ENCODE assay signal across 1 cellular context in the genomic region with DNA sequence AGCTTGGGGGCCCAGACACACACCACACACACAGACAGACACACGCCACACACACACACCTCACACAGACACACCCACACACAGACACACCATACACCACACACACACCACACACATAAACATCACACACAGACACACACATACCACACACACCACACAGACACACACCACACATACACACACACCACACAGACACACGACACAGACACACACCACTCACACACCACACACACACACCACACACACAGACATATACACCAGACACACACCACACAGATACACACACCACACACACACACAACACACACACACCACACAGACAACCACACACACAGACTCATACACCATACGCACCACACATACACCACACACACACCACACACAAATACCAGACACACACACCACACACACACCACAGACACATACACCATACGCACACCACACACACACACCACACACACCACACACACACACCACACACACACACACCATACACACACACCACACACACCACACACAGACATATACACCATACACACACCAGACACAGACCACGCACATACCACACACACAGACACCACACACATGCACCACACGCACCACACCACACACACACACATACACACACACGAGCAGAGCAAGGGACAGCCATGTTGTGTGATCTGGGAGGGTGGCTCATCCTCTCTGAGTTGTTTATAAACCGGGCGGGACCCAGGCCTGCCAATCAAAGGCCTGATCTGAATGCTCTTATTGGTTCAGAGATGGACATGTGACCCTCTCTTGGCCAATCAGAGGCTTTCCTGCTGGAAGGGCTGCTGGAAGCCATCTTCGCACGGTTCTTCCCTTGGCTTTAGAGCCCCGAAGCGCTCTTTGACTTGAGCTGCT.
TF ChIP-seq lines count a peak whose summit lies in the region.

No MANE protein-coding gene starts in this region.

TF ChIP-seq in K562, 482 proteins besides CTCF, POLR2A, EP300 and RAD21 (continued from another document and continues in another):
- TF ChIP-seq, protein P1, sequence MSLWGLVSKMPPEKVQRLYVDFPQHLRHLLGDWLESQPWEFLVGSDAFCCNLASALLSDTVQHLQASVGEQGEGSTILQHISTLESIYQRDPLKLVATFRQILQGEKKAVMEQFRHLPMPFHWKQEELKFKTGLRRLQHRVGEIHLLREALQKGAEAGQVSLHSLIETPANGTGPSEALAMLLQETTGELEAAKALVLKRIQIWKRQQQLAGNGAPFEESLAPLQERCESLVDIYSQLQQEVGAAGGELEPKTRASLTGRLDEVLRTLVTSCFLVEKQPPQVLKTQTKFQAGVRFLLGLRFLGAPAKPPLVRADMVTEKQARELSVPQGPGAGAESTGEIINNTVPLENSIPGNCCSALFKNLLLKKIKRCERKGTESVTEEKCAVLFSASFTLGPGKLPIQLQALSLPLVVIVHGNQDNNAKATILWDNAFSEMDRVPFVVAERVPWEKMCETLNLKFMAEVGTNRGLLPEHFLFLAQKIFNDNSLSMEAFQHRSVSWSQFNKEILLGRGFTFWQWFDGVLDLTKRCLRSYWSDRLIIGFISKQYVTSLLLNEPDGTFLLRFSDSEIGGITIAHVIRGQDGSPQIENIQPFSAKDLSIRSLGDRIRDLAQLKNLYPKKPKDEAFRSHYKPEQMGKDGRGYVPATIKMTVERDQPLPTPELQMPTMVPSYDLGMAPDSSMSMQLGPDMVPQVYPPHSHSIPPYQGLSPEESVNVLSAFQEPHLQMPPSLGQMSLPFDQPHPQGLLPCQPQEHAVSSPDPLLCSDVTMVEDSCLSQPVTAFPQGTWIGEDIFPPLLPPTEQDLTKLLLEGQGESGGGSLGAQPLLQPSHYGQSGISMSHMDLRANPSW (CRISPR knock-in tag; IDR thresholded peaks at IDR 0.05) = no peak
- TF ChIP-seq OTX1 (CRISPR knock-in tag; IDR thresholded peaks at IDR 0.05) = peak; percentile 71
- no peak for TF ChIP-seq KHSRP (IDR thresholded peaks at IDR 0.05)
- TF ChIP-seq MTA1 (IDR thresholded peaks at IDR 0.05; ENCODE audit: borderline replicate concordance) = 0 out of 2 replicates have a peak, but pooled peaks have one; percentile 45
- TF ChIP-seq FOXJ2 (tag; IDR thresholded peaks at IDR 0.05) = no peak
- TF ChIP-seq, protein P2, sequence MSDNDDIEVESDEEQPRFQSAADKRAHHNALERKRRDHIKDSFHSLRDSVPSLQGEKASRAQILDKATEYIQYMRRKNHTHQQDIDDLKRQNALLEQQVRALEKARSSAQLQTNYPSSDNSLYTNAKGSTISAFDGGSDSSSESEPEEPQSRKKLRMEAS (CRISPR knock-in tag; IDR thresholded peaks at IDR 0.05) = peak; percentile 16
- TF ChIP-seq, protein P3, sequence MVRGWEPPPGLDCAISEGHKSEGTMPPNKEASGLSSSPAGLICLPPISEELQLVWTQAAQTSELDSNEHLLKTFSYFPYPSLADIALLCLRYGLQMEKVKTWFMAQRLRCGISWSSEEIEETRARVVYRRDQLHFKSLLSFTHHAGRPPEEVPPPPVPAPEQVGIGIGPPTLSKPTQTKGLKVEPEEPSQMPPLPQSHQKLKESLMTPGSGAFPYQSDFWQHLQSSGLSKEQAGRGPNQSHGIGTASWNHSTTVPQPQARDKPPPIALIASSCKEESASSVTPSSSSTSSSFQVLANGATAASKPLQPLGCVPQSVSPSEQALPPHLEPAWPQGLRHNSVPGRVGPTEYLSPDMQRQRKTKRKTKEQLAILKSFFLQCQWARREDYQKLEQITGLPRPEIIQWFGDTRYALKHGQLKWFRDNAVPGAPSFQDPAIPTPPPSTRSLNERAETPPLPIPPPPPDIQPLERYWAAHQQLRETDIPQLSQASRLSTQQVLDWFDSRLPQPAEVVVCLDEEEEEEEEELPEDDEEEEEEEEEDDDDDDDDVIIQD (CRISPR knock-in tag; IDR thresholded peaks at IDR 0.05) = no peak
- peak; percentile 95 for TF ChIP-seq ELF4 (CRISPR knock-in tag; IDR thresholded peaks at IDR 0.05)
- peak; percentile 95 for TF ChIP-seq RAD51 (IDR thresholded peaks at IDR 0.05; ENCODE audit: borderline replicate concordance, low read depth)
- TF ChIP-seq, protein P4, sequence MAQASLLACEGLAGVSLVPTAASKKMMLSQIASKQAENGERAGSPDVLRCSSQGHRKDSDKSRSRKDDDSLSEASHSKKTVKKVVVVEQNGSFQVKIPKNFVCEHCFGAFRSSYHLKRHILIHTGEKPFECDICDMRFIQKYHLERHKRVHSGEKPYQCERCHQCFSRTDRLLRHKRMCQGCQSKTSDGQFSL (CRISPR knock-in tag; IDR thresholded peaks at IDR 0.05) = no peak
- TF ChIP-seq, protein P4 (tag; IDR thresholded peaks at IDR 0.05) = no peak
- peak; percentile 73; the same call in 1 of the 2 replicates for TF ChIP-seq PHB2 (IDR thresholded peaks at IDR 0.05; ENCODE audit: low read depth)
- TF ChIP-seq NR4A1 (CRISPR knock-in tag; IDR thresholded peaks at IDR 0.05) = no peak
- no peak for TF ChIP-seq NR4A1 (tag; IDR thresholded peaks at IDR 0.05)
- TF ChIP-seq, protein P5, sequence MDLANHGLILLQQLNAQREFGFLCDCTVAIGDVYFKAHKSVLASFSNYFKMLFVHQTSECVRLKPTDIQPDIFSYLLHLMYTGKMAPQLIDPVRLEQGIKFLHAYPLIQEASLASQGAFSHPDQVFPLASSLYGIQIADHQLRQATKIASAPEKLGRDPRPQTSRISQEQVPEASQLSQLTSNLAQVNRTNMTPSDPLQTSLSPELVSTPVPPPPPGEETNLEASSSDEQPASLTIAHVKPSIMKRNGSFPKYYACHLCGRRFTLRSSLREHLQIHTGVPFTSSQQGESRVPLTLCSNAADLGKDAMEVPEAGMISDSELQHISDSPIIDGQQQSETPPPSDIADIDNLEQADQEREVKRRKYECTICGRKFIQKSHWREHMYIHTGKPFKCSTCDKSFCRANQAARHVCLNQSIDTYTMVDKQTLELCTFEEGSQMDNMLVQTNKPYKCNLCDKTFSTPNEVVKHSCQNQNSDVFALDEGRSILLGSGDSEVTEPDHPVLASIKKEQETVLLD (IDR thresholded peaks at IDR 0.05) = peak; percentile 60; the same call in 1 of the 2 replicates
- peak in 1 of 2 experiments; percentile 60; a peak in 3 of 4 replicates for TF ChIP-seq TRIM24 (IDR thresholded peaks at IDR 0.05)
- TF ChIP-seq, protein P6, sequence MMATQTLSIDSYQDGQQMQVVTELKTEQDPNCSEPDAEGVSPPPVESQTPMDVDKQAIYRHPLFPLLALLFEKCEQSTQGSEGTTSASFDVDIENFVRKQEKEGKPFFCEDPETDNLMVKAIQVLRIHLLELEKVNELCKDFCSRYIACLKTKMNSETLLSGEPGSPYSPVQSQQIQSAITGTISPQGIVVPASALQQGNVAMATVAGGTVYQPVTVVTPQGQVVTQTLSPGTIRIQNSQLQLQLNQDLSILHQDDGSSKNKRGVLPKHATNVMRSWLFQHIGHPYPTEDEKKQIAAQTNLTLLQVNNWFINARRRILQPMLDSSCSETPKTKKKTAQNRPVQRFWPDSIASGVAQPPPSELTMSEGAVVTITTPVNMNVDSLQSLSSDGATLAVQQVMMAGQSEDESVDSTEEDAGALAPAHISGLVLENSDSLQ (IDR thresholded peaks at IDR 0.05) = peak; percentile 99
- no peak for TF ChIP-seq SIX5 (IDR thresholded peaks at IDR 0.05; ENCODE audit: borderline replicate concordance in 1 of 2, insufficient read depth in 1 of 2, low read depth in 1 of 2, low read length in 2 of 2)
- TF ChIP-seq PRPF4 (IDR thresholded peaks at IDR 0.05; ENCODE audit: insufficient read depth, low read depth, low read length, poor library complexity, severe bottlenecking) = no peak
- TF ChIP-seq SETDB1 (IDR thresholded peaks at IDR 0.05; ENCODE audit: low read length) = no peak
- no peak for TF ChIP-seq SMARCB1 (IDR thresholded peaks at IDR 0.05; ENCODE audit: insufficient read length, low read depth)
- TF ChIP-seq, protein P7, sequence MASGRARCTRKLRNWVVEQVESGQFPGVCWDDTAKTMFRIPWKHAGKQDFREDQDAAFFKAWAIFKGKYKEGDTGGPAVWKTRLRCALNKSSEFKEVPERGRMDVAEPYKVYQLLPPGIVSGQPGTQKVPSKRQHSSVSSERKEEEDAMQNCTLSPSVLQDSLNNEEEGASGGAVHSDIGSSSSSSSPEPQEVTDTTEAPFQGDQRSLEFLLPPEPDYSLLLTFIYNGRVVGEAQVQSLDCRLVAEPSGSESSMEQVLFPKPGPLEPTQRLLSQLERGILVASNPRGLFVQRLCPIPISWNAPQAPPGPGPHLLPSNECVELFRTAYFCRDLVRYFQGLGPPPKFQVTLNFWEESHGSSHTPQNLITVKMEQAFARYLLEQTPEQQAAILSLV (tag; IDR thresholded peaks at IDR 0.05) = peak; percentile 65; the same call in 1 of the 2 replicates
- no peak for TF ChIP-seq ZKSCAN3 (CRISPR knock-in tag; IDR thresholded peaks at IDR 0.05)
- TF ChIP-seq, protein P8, sequence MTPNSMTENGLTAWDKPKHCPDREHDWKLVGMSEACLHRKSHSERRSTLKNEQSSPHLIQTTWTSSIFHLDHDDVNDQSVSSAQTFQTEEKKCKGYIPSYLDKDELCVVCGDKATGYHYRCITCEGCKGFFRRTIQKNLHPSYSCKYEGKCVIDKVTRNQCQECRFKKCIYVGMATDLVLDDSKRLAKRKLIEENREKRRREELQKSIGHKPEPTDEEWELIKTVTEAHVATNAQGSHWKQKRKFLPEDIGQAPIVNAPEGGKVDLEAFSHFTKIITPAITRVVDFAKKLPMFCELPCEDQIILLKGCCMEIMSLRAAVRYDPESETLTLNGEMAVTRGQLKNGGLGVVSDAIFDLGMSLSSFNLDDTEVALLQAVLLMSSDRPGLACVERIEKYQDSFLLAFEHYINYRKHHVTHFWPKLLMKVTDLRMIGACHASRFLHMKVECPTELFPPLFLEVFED (CRISPR knock-in tag; conservative IDR thresholded peaks at IDR 0.05) = peak; percentile 87
- TF ChIP-seq, protein P9, sequence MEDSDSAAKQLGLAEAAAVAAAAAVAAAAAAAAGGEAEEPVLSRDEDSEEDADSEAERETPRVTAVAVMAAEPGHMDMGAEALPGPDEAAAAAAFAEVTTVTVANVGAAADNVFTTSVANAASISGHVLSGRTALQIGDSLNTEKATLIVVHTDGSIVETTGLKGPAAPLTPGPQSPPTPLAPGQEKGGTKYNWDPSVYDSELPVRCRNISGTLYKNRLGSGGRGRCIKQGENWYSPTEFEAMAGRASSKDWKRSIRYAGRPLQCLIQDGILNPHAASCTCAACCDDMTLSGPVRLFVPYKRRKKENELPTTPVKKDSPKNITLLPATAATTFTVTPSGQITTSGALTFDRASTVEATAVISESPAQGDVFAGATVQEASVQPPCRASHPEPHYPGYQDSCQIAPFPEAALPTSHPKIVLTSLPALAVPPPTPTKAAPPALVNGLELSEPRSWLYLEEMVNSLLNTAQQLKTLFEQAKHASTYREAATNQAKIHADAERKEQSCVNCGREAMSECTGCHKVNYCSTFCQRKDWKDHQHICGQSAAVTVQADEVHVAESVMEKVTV (CRISPR knock-in tag; IDR thresholded peaks at IDR 0.05) = no peak
- peak; percentile 53; the same call in 1 of the 2 replicates for TF ChIP-seq YBX1 (IDR thresholded peaks at IDR 0.05)
- TF ChIP-seq POLR3A (IDR thresholded peaks at IDR 0.05; ENCODE audit: borderline replicate concordance, extremely low read depth, insufficient read depth, insufficient read length) = no peak
- no peak for TF ChIP-seq ZNF3 (CRISPR knock-in tag; IDR thresholded peaks at IDR 0.05)
- TF ChIP-seq SRSF7 (optimal IDR thresholded peaks at IDR 0.05; ENCODE audit: low read depth, low read length) = no peak
- TF ChIP-seq, protein P10, sequence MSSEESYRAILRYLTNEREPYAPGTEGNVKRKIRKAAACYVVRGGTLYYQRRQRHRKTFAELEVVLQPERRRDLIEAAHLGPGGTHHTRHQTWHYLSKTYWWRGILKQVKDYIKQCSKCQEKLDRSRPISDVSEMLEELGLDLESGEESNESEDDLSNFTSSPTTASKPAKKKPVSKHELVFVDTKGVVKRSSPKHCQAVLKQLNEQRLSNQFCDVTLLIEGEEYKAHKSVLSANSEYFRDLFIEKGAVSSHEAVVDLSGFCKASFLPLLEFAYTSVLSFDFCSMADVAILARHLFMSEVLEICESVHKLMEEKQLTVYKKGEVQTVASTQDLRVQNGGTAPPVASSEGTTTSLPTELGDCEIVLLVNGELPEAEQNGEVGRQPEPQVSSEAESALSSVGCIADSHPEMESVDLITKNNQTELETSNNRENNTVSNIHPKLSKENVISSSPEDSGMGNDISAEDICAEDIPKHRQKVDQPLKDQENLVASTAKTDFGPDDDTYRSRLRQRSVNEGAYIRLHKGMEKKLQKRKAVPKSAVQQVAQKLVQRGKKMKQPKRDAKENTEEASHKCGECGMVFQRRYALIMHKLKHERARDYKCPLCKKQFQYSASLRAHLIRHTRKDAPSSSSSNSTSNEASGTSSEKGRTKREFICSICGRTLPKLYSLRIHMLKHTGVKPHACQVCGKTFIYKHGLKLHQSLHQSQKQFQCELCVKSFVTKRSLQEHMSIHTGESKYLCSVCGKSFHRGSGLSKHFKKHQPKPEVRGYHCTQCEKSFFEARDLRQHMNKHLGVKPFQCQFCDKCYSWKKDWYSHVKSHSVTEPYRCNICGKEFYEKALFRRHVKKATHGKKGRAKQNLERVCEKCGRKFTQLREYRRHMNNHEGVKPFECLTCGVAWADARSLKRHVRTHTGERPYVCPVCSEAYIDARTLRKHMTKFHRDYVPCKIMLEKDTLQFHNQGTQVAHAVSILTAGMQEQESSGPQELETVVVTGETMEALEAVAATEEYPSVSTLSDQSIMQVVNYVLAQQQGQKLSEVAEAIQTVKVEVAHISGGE (CRISPR knock-in tag; IDR thresholded peaks at IDR 0.05) = no peak; a peak in 1 of 6 replicates
- TF ChIP-seq NR2C1 (IDR thresholded peaks at IDR 0.05) = peak; percentile 19; the same call in 1 of the 2 replicates
- 0 out of 2 replicates have a peak, but pooled peaks have one; percentile 13 for TF ChIP-seq NR2C1 (tag; IDR thresholded peaks at IDR 0.05)
- peak; percentile 46 to 94 (median 79) for TF ChIP-seq YY1 (IDR thresholded peaks at IDR 0.05; ENCODE audit: borderline replicate concordance in 1 of 3, control insufficient read depth in 1 of 3, extremely low read depth in 1 of 3, insufficient read depth in 3 of 3, insufficient read length in 1 of 3, insufficient replicate concordance in 2 of 3, low read depth in 1 of 3, low read length in 2 of 3)
- TF ChIP-seq, protein P11, sequence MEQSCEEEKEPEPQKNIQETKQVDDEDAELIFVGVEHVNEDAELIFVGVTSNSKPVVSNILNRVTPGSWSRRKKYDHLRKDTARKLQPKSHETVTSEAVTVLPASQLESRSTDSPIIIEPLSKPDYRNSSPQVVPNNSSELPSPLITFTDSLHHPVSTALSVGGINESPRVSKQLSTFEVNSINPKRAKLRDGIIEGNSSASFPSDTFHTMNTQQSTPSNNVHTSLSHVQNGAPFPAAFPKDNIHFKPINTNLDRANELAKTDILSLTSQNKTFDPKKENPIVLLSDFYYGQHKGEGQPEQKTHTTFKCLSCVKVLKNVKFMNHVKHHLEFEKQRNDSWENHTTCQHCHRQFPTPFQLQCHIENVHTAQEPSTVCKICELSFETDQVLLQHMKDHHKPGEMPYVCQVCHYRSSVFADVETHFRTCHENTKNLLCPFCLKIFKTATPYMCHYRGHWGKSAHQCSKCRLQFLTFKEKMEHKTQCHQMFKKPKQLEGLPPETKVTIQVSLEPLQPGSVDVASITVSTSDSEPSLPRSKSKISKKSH (CRISPR knock-in tag; IDR thresholded peaks at IDR 0.05) = no peak
- no peak for TF ChIP-seq IFI16 (CRISPR knock-in tag; IDR thresholded peaks at IDR 0.05)
- TF ChIP-seq ESRRA (IDR thresholded peaks at IDR 0.05; ENCODE audit: borderline replicate concordance, low read depth) = no peak
- peak; percentile 97 for TF ChIP-seq NFYB (IDR thresholded peaks at IDR 0.05; ENCODE audit: extremely low read depth, insufficient read length)
- TF ChIP-seq SMAD4 (CRISPR knock-in tag; conservative IDR thresholded peaks at IDR 0.05) = 0 out of 2 replicates have a peak, but pooled peaks have one; percentile 41
- TF ChIP-seq ADNP (tag; IDR thresholded peaks at IDR 0.05) = peak; percentile 87
- TF ChIP-seq STAG1 (CRISPR knock-in tag; IDR thresholded peaks at IDR 0.05; ENCODE audit: borderline replicate concordance) = no peak
- TF ChIP-seq HNRNPH1 (optimal IDR thresholded peaks at IDR 0.05; ENCODE audit: low read depth, low read length) = no peak
